17 cellular contexts compared by ENCODE assay signal in genomic region chr17:8062807-8063483, GRCh38. TPM values are rescaled to one million over a fixed set of nuclear protein-coding genes. Genes with fewer than 3 reads are reported as not detected.
DNase-seq lines count a peak whose midpoint lies in the region; ATAC-seq, FAIRE-seq and TF ChIP-seq lines count a peak whose summit lies in the region.
"Had no signal": no experiment of that assay in that cellular context is flagged by ENCODE, and none has a peak within 500 bp of the region (broad histone marks: within the 10 kb centered on the region; RNA-seq: fewer than 3 reads in every experiment).

No MANE protein-coding gene starts in this region.

- intact Hi-C loops in esophagus squamous epithelium (cut with DNase I): no loop called here
- intact Hi-C loops in prostate gland (cut with DNase I): no loop called here

- peaks cover 4 to 40% (median 8%) of the 10 kb centered on the region in 3 donors for H3K4me1 ChIP-seq in esophagus squamous epithelium
- H3K4me1 ChIP-seq in prostate gland (replicated peaks): no peaks in the 10 kb centered on the region

- DNase-seq in HEK293T (ENCODE audit: extremely low spot score) (no peak), NCI-H748 treated with DMSO at 0.1 percent for 48 hours (lab: John Stamatoyannopoulos, UW) (peak; percentile 57), esophagus squamous epithelium (lab: John Stamatoyannopoulos, UW) (no peak), prostate gland (ENCODE audit: low spot score) (no peak), GM19239 (ENCODE audit: insufficient read length, low spot score) (no peak), H4 (ENCODE audit: low spot score) (no peak)
- DNase-seq in stimulated activated CD4-positive, alpha-beta T cell treated with anti-CD3 and anti-CD28 coated beads, Interleukin-15, amount 100 ng/mL, for 24 hours: no peak
- DNase-seq in stimulated activated effector memory CD8-positive, alpha-beta T cell treated with anti-CD3 and anti-CD28 coated beads, Interleukin-12 subunit alpha, Interleukin-12 subunit beta, amount 100 ng/mL, for 72 hours (ENCODE audit: low spot score in 2 of 2): no peak
- DNase-seq: activated T-cell treated with anti-CD3 and anti-CD28 coated beads for 4 hours; body of pancreas; DMS153; foreskin melanocyte; NK-92 treated with Interleukin-12 subunit alpha and Interleukin-12 subunit beta, amount 100 ng/mL, for 24 hours had no signal

- CTCF ChIA-PET in HEK293T (lab: Yijun Ruan, JAX): interaction anchor here (0.6 to 4.1 kb wide), 9 partner anchors 8 to 519 kb away, joined by 3 to 24 read pairs (median 4); partner anchors contain the start of gene ALOX12B

- FAIRE-seq in GM19239 (lab: Jason Lieb, UNC): no peak

- TF ChIP-seq POLR2A in esophagus squamous epithelium (IDR thresholded peaks at IDR 0.05) (no peak), prostate gland (IDR thresholded peaks at IDR 0.05) (no peak)

- no peaks in the 10 kb centered on the region for H3K9me3 Mint-ChIP-seq in stimulated activated effector memory CD8-positive, alpha-beta T cell treated with anti-CD3 and anti-CD28 coated beads, Interleukin-12 subunit alpha, Interleukin-12 subunit beta, amount 100 ng/mL, for 72 hours
- H3K9me3 Mint-ChIP-seq: stimulated activated memory B cell treated with anti-CD40 and anti-IgM and Interleukin-4, amounts not matched to agents 10 μg/mL and 1 μg/mL and 100 μg/mL, for 72 hours had no signal

- no peak overlapping the region for H3K4me3 Mint-ChIP-seq in stimulated activated effector memory CD8-positive, alpha-beta T cell treated with anti-CD3 and anti-CD28 coated beads, Interleukin-12 subunit alpha, Interleukin-12 subunit beta, amount 100 ng/mL, for 72 hours
- H3K4me3 Mint-ChIP-seq: stimulated activated memory B cell treated with anti-CD40 and anti-IgM and Interleukin-4, amounts not matched to agents 10 μg/mL and 1 μg/mL and 100 μg/mL, for 72 hours had no signal

- WGBS in esophagus squamous epithelium, 2 donors: 19 to 23% methylated on average over 15 of the region's 15 CpGs
- WGBS in prostate gland: 8% methylated on average over 15 of the region's 15 CpGs

- peak overlapping the region in 3 of 4 donors; percentile 15 to 22 (median 17) for H3K4me3 ChIP-seq in esophagus squamous epithelium
- peak overlapping the region; percentile 17 to 22 for H3K4me3 ChIP-seq in prostate gland
- H3K4me3 ChIP-seq: body of pancreas, lung had no signal

- ATAC-seq in stimulated activated effector memory CD8-positive, alpha-beta T cell treated with anti-CD3 and anti-CD28 coated beads, Interleukin-12 subunit alpha, Interleukin-12 subunit beta, amount 100 ng/mL, for 72 hours: no peak
- ATAC-seq: body of pancreas; stimulated activated memory B cell treated with anti-CD40 and anti-IgM and Interleukin-4, amounts not matched to agents 10 μg/mL and 1 μg/mL and 100 μg/mL, for 72 hours had no signal

- H3K27ac ChIP-seq in esophagus squamous epithelium (no peak overlapping the region), prostate gland (peak overlapping the region; percentile 92 to 95)
- H3K27ac ChIP-seq: body of pancreas had no signal

- H3K9me3 ChIP-seq in esophagus squamous epithelium (no peaks in the 10 kb centered on the region), prostate gland (no peaks in the 10 kb centered on the region)
- H3K9me3 ChIP-seq: body of pancreas had no signal

- no peak overlapping the region for H3K27ac Mint-ChIP-seq in stimulated activated effector memory CD8-positive, alpha-beta T cell treated with anti-CD3 and anti-CD28 coated beads, Interleukin-12 subunit alpha, Interleukin-12 subunit beta, amount 100 ng/mL, for 72 hours
- H3K27ac Mint-ChIP-seq: stimulated activated memory B cell treated with anti-CD40 and anti-IgM and Interleukin-4, amounts not matched to agents 10 μg/mL and 1 μg/mL and 100 μg/mL, for 72 hours had no signal

- no peaks in the 10 kb centered on the region for H3K36me3 Mint-ChIP-seq in stimulated activated effector memory CD8-positive, alpha-beta T cell treated with anti-CD3 and anti-CD28 coated beads, Interleukin-12 subunit alpha, Interleukin-12 subunit beta, amount 100 ng/mL, for 72 hours
- H3K36me3 Mint-ChIP-seq: stimulated activated memory B cell treated with anti-CD40 and anti-IgM and Interleukin-4, amounts not matched to agents 10 μg/mL and 1 μg/mL and 100 μg/mL, for 72 hours had no signal

- POLR2A ChIA-PET in HEK293T (lab: Yijun Ruan, JAX): interaction anchor here (1.0 to 1.2 kb wide), 2 partner anchors 17 to 89 kb away, joined by 3 to 4 read pairs; partner anchors contain the start of gene PER1

- no peaks in the 10 kb centered on the region for H3K4me1 Mint-ChIP-seq in stimulated activated effector memory CD8-positive, alpha-beta T cell treated with anti-CD3 and anti-CD28 coated beads, Interleukin-12 subunit alpha, Interleukin-12 subunit beta, amount 100 ng/mL, for 72 hours
- H3K4me1 Mint-ChIP-seq: stimulated activated memory B cell treated with anti-CD40 and anti-IgM and Interleukin-4, amounts not matched to agents 10 μg/mL and 1 μg/mL and 100 μg/mL, for 72 hours had no signal

- TF ChIP-seq CTCF in esophagus squamous epithelium (IDR thresholded peaks at IDR 0.05) (no peak), prostate gland (IDR thresholded peaks at IDR 0.05) (no peak)

- H3K36me3 ChIP-seq in esophagus squamous epithelium: no peaks in the 10 kb centered on the region
- H3K36me3 ChIP-seq in prostate gland: no peaks in the 10 kb centered on the region

- H3K27me3 ChIP-seq in esophagus squamous epithelium (peaks cover 0 to 79% (median 17%) of the 10 kb centered on the region in 4 donors), prostate gland (replicated peaks; ENCODE audit: insufficient read depth) (no peaks in the 10 kb centered on the region)

TF ChIP-seq in HEK293T, 16 proteins besides CTCF, POLR2A, EP300 and RAD21:
- TF ChIP-seq HDGF (IDR thresholded peaks at IDR 0.05; ENCODE audit: borderline replicate concordance): no peak
- TF ChIP-seq PKNOX1 (IDR thresholded peaks at IDR 0.05): peak; percentile 45; the same call in 1 of the 2 replicates

RNA-seq across cellular contexts. Expression of gene ALOX15B, which starts 24.1 kb away (rescaled TPM):
- total RNA-seq in esophagus squamous epithelium: 100 to 1,000 TPM in 1 of 4 donors, 10 to 100 TPM in 3; 24.0 to 104 (median 50.5) TPM
- 100 to 1,000 TPM in 1 of 2 donors, 10 to 100 TPM in 1; 52.1 to 108 TPM for total RNA-seq in prostate gland
- total RNA-seq in H4 (2014; rRNA removed; shearing (Covaris generic)): not detected in 2 replicates
- total RNA-seq: T-helper 2 cell treated with Interferon-gamma antibody and Interleukin-4, amounts not matched to agents 100 ng/mL and 5 ng/mL, for 36 hours had no signal

RNA-seq across cellular contexts. Expression of gene ALOX12B, which starts 24.6 kb away (rescaled TPM):
- 10 to 100 TPM in 2 of 4 donors, 1 to 10 TPM in 1, under 1 TPM in 1; 0.76 to 34.6 (median 10.8) TPM for total RNA-seq in esophagus squamous epithelium
- total RNA-seq in prostate gland: under 1 TPM; 0.18 to 0.40 TPM
- not detected in 2 replicates for total RNA-seq in H4 (2014; rRNA removed; shearing (Covaris generic))
- total RNA-seq: body of pancreas; T-helper 2 cell treated with Interferon-gamma antibody and Interleukin-4, amounts not matched to agents 100 ng/mL and 5 ng/mL, for 36 hours had no signal

RNA-seq across cellular contexts. Expression of gene ALOXE3, which starts 55.4 kb away (rescaled TPM):
- total RNA-seq in esophagus squamous epithelium (1 to 10 TPM in 2 of 4 donors, under 1 TPM in 1, not detected in 1; 0.30 to 8.8 (median 2.2) TPM), prostate gland (1 to 10 TPM in 1 of 2 donors, not detected in 1; 2.4 TPM)
- not detected in 2 replicates for total RNA-seq in H4 (2014; rRNA removed; shearing (Covaris generic))
- total RNA-seq: body of pancreas; LHCN-M2; T-helper 2 cell treated with Interferon-gamma antibody and Interleukin-4, amounts not matched to agents 100 ng/mL and 5 ng/mL, for 36 hours had no signal

Comparison
In these comparisons a context has a peak if more than half of its experiments do, and no peak if none do; other contexts are left out.
1. H3K27ac ChIP-seq: peak in prostate gland (2 of 2); none in esophagus squamous epithelium (0 of 4).
2. RNA of gene ALOX15B, which starts 24.1 kb away (total RNA-seq): 52.1 to 108 TPM in prostate gland and 24.0 to 104 TPM in esophagus squamous epithelium; not detected in H4; every median in the first group is over 10 times any median in the second.